In the genomic region with DNA sequence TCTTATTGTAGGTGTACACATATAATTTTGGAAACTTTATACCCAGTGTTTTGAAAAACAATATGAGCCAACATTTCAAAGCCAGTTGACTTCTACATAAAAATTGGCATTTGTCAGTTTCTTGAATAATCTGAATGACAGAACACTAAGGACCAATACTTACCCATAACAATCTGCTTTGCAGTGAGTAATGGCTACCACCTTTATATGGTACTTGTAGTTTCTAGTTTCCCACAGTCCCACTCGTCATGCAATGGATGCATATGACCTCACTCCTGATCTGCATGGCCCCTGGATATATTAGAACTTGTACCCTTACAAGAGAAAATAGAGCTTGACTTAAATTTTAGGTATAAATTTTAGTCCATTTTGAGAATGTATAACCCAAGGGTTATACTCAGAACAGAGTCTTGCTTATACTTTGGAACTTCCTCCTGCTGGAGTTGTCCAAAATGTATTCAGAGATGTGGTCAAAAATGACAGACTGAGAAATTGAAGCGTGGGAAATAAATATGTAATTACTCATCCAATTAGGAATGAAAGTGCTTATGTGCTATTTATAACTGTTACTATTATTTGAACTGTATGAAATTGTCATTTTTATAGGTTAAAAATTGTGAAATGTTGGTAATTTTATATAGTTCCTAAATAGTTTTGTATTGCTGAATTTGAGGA, we compare ENCODE assay signal across 21 cellular contexts. TPM values are rescaled to one million over a fixed set of nuclear protein-coding genes. Genes with fewer than 3 reads are reported as not detected.
A peak's percentile ranks its signal among the peaks of the same experiment; 100 is the strongest.
DNase-seq lines count a peak whose midpoint lies in the region; ATAC-seq and TF ChIP-seq lines count a peak whose summit lies in the region.
"Had no signal": no experiment of that assay in that cellular context is flagged by ENCODE, and none has a peak within 500 bp of the region (broad histone marks: within the 10 kb centered on the region; RNA-seq: fewer than 3 reads in every experiment).

No MANE protein-coding gene starts in this region.

- WGBS in right lobe of liver (ENCODE audit: insufficient coverage, low coverage, low lambda C conversion rate, missing lambda C conversion rate): 88% methylated on average over 2 of the region's 2 CpGs

- no peaks in the 10 kb centered on the region for H3K36me3 ChIP-seq in right lobe of liver
- H3K36me3 ChIP-seq: heart left ventricle, tibial nerve had no signal

- H3K4me3 ChIP-seq in right lobe of liver: no peak overlapping the region
- H3K4me3 ChIP-seq: heart left ventricle, lung, SK-N-MC, tibial nerve had no signal

- TF ChIP-seq CTCF in right lobe of liver (IDR thresholded peaks at IDR 0.05): no peak

- H3K27me3 ChIP-seq in right lobe of liver: no peaks in the 10 kb centered on the region
- H3K27me3 ChIP-seq: heart left ventricle, tibial nerve had no signal

- no peak for TF ChIP-seq POLR2A in right lobe of liver (IDR thresholded peaks at IDR 0.05)

- ATAC-seq in right lobe of liver (no peak), GM21526 (IDR thresholded peaks at IDR 0.05; ENCODE audit: low FRiP score, unreplicated experiment) (no peak)
- ATAC-seq: stimulated activated naive CD8-positive, alpha-beta T cell treated with anti-CD3 and anti-CD28 coated beads, Interleukin-15, Interleukin-2, amounts not matched to agents 100 U/mL and 50 U/mL, for 24 hours had no signal

- peaks cover 0 to 4% (median 0%) of the 10 kb centered on the region in 4 donors for H3K9me3 ChIP-seq in right lobe of liver

- peak; percentile 13 for DNase-seq in AG20443 (ENCODE audit: low spot score)
- DNase-seq in HCEC 1CT: peak; percentile 73
- peak; percentile 17 for DNase-seq in amniotic epithelial cell (ENCODE audit: low read depth)
- peak; percentile 53 for DNase-seq in foreskin melanocyte
- DNase-seq in NCI-H1694 (lab: John Stamatoyannopoulos, UW): no peak
- no peak for DNase-seq in right lobe of liver
- DNase-seq in OCI-M1 (lab: John Stamatoyannopoulos, UW): no peak
- DNase-seq: activated naive CD8-positive, alpha-beta T cell treated with anti-CD3 and anti-CD28 coated beads for 36 hours; CD8-positive, alpha-beta memory T cell; effector memory CD4-positive, alpha-beta T cell; NCI-H1417 treated with DMSO at 0.1 percent for 48 hours; NCI-H69; occipital lobe; stimulated activated CD4-positive, alpha-beta T cell treated with anti-CD3 and anti-CD28 coated beads, Interleukin-2, amount 100 ng/mL, for 24 hours; stimulated activated naive CD8-positive, alpha-beta T cell treated with anti-CD3 and anti-CD28 coated beads, Interleukin-15, Interleukin-2, amounts not matched to agents 100 U/mL and 50 U/mL, for 24 hours had no signal

- H3K27ac ChIP-seq in right lobe of liver: no peak overlapping the region
- H3K27ac ChIP-seq: KMS-11, SK-N-MC, tibial nerve had no signal

- no peaks in the 10 kb centered on the region for H3K4me1 ChIP-seq in right lobe of liver

- intact Hi-C loops in right lobe of liver (cut with DNase I): no loop called here

RNA-seq across cellular contexts. Expression of gene XRCC4, which starts 19.4 kb away (rescaled TPM):
- 1 to 10 TPM; 1.6 to 4.8 (median 2.5) TPM for total RNA-seq in right lobe of liver

RNA-seq across cellular contexts. Expression of gene TMEM167A, which starts 19.6 kb away (rescaled TPM):
- total RNA-seq in right lobe of liver: 10 to 100 TPM; 22.4 to 48.4 (median 39.0) TPM

Comparison
In these comparisons a context has a peak if more than half of its experiments do, and no peak if none do; other contexts are left out.
1. DNase-seq: peak in AG20443 (single experiment), HCEC 1CT (single experiment), amniotic epithelial cell (single experiment) and foreskin melanocyte (single experiment); none in NCI-H1694 (single experiment), right lobe of liver (0 of 3) and OCI-M1 (single experiment).